Comparison of ENCODE assay signal across 1 cellular context in the genomic region with DNA sequence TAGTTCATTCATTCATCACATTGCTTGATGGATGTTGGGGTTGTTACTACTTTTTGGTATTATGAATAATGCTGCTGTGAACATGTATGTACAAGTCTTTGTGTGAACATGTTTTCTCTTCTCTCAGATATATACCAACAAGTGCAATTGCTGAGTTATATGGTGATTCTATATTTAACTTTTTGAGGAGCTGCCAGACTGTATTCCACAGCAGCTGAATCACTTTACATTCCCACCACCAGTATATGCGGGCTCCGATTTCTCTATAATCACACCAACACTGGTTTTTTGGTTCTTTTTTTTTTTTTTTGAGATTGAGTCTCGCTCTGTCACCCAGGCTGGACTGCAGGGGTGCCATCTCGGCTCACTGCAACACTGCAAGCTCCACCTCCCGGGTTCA.
TF ChIP-seq lines count a peak whose summit lies in the region.

No MANE protein-coding gene starts in this region.

TF ChIP-seq in IMR-90, 13 proteins besides CTCF, POLR2A, EP300 and RAD21:
- TF ChIP-seq ELK1 (IDR thresholded peaks at IDR 0.05; ENCODE audit: borderline replicate concordance, low read depth, low read length): no peak
- TF ChIP-seq FOS (IDR thresholded peaks at IDR 0.05; ENCODE audit: low read depth, low read length): no peak
- no peak for TF ChIP-seq CHD1 (IDR thresholded peaks at IDR 0.05; ENCODE audit: low read depth, low read length)
- TF ChIP-seq RCOR1 (IDR thresholded peaks at IDR 0.05; ENCODE audit: insufficient replicate concordance, low read length): no peak
- no peak for TF ChIP-seq MAZ (IDR thresholded peaks at IDR 0.05; ENCODE audit: borderline replicate concordance, low read depth, low read length)
- no peak for TF ChIP-seq BHLHE40 (IDR thresholded peaks at IDR 0.05; ENCODE audit: low read depth, low read length)
- no peak for TF ChIP-seq CEBPB (IDR thresholded peaks at IDR 0.05; ENCODE audit: low read depth, low read length)
- TF ChIP-seq USF2 (IDR thresholded peaks at IDR 0.05; ENCODE audit: low read depth, low read length): no peak
- TF ChIP-seq MXI1 (IDR thresholded peaks at IDR 0.05; ENCODE audit: borderline replicate concordance, low read depth, low read length): no peak
- TF ChIP-seq MAFK (IDR thresholded peaks at IDR 0.05; ENCODE audit: low read depth, low read length): no peak
- no peak for TF ChIP-seq NFE2L2 (IDR thresholded peaks at IDR 0.05; ENCODE audit: low read depth, low read length)
- TF ChIP-seq SMC3 (IDR thresholded peaks at IDR 0.05; ENCODE audit: low read depth, low read length): no peak
- TF ChIP-seq RFX5 (IDR thresholded peaks at IDR 0.05; ENCODE audit: low read depth, low read length): no peak
TF ChIP-seq in IMR-90: peak in this region for 0.
